Comparison of ENCODE assay signal across 8 cellular contexts in the genomic region with DNA sequence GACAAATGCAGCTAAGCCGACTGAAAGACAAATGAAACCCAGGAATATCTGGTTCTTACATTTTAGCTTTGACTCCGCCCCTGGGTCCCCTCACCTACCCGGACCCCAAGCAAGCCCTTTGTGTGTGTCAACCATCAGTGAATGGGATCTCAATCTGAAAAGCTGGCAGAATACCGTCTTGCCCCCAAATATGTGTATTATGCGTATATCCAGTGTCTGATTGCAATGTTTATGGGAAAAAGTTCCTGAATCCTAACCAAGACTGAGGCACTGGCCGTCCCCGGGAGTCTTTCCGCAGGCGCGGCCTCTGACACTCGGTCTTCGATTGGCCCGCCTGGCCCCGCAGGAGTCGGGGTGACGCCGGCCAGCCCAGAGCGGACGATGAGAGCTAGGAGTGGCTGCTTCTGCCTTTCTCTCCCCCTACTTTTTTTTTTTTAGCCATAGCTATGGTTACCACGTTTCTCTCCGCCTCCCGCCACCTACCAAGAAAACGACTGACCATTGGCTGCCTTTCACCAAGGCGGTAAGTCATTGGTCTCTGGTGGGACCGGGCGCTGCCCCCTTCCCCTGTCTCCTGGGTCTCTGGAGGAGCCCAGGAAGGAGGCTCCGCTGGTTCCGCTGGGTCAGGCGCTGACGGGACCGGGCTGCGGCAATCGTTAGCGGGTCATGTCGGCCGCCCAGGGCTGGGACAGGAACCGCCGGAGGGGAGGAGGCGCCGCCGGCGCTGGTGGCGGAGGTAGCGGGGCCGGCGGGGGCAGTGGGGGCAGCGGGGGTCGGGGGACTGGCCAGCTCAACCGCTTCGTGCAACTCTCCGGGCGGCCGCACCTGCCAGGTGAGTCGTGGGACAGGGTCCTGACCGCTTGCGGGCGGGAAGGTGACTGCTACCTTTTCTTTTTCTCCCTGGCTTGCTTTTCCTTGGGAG.
DNase-seq lines count a peak whose midpoint lies in the region; ATAC-seq and TF ChIP-seq lines count a peak whose summit lies in the region.

A gene with protein sequence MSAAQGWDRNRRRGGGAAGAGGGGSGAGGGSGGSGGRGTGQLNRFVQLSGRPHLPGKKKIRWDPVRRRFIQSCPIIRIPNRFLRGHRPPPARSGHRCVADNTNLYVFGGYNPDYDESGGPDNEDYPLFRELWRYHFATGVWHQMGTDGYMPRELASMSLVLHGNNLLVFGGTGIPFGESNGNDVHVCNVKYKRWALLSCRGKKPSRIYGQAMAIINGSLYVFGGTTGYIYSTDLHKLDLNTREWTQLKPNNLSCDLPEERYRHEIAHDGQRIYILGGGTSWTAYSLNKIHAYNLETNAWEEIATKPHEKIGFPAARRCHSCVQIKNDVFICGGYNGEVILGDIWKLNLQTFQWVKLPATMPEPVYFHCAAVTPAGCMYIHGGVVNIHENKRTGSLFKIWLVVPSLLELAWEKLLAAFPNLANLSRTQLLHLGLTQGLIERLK (plus strand): TSS at position 557 of the 922 bp plus-strand sequence. CDS start 110 bp downstream, at position 667.

- DNase-seq in AG09309 (ENCODE audit: low read depth) (peak; percentile 97), NCI-H446 (lab: John Stamatoyannopoulos, UW) (peak; percentile 89 to 96), inferior parietal cortex (ENCODE audit: extremely low spot score) (peak; percentile 99)
- DNase-seq in activated CD4-positive, CD25-positive, alpha-beta regulatory T cell treated with anti-CD3 and anti-CD28 coated beads, Interleukin-2, amount 50 U/mL, for 16 hours (ENCODE audit: low read depth, low spot score) = peak; percentile 91
- peak; percentile 95 to 97 for DNase-seq in central memory CD8-positive, alpha-beta T cell (ENCODE audit: low spot score in 2 of 2)
- peak; percentile 90 to 94 for DNase-seq in stimulated activated CD4-positive, alpha-beta T cell treated with anti-CD3 and anti-CD28 coated beads, Interleukin-12 subunit alpha, Interleukin-12 subunit beta, amount 100 ng/mL, for 24 hours (ENCODE audit: low read depth in 2 of 2)

- H3K27me3 Mint-ChIP-seq in central memory CD8-positive, alpha-beta T cell = no peaks in the 10 kb centered on the region

- peak within 1 kb of the TSS; percentile 74 for H3K4me3 ChIP-seq in AG09309 (ENCODE audit: control insufficient read depth, low read depth, low read length)

- no peak for TF ChIP-seq CTCF in AG09309 (IDR thresholded peaks at IDR 0.05; ENCODE audit: control insufficient read depth, insufficient read depth, low read depth, low read length, missing control alignments)

- H3K9me3 Mint-ChIP-seq in central memory CD8-positive, alpha-beta T cell = no peaks in the 10 kb centered on the region

- H3K4me3 Mint-ChIP-seq in central memory CD8-positive, alpha-beta T cell = peak within 1 kb of the TSS; percentile 87

- peaks cover 46% of the 10 kb centered on the region for H3K4me1 Mint-ChIP-seq in central memory CD8-positive, alpha-beta T cell

- peaks cover 16% of the 10 kb centered on the region for H3K36me3 Mint-ChIP-seq in central memory CD8-positive, alpha-beta T cell (ENCODE audit: insufficient read depth)

- ATAC-seq in GM19025 (IDR thresholded peaks at IDR 0.05; ENCODE audit: low read depth, unreplicated experiment) (peak; percentile 99), HG03342 (IDR thresholded peaks at IDR 0.05; ENCODE audit: unreplicated experiment) (peak; percentile 98)
- peak; percentile 94 for ATAC-seq in central memory CD8-positive, alpha-beta T cell (replicated peaks; ENCODE audit: extremely low read depth, poor library complexity, severe bottlenecking)

- H3K27ac Mint-ChIP-seq in central memory CD8-positive, alpha-beta T cell (ENCODE audit: low read depth) = peak within 1 kb of the TSS; percentile 97

Comparison
In these comparisons a context has a peak if more than half of its experiments do, and no peak if none do; other contexts are left out.
1. Peak in every context shown above with its lines: DNase-seq, ATAC-seq and H3K4me3 ChIP-seq.